Comparison of ENCODE assay signal across 8 cellular contexts in the genomic region with DNA sequence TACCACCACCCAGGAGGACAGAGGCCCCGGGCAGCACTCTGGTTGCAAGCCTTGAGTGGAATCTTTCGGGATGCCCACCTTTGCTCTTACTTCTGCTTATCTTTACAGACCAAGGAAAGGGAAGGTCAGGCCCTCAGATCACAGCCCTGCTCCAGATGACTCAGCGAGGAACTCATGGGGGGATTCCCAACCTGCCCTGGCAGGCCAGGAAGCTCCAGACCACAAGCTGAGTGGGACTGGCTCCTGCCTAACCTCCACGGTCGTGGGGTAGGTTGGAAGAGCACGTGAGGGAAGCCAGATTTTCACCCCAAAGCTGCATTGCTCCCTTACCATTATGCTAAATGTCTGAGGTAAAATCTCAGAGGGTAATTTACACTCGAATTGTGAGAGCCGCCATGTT. TPM values are rescaled to one million over a fixed set of nuclear protein-coding genes. Genes with fewer than 3 reads are reported as not detected.
DNase-seq lines count a peak whose midpoint lies in the region; FAIRE-seq and TF ChIP-seq lines count a peak whose summit lies in the region.

No MANE protein-coding gene starts in this region.

- peaks cover 98% of the 10 kb centered on the region for H4K20me1 ChIP-seq in astrocyte (ENCODE audit: insufficient read depth, low read length)

- H3K36me3 ChIP-seq in astrocyte (ENCODE audit: insufficient read depth, low read length) (no peaks in the 10 kb centered on the region), colonic mucosa (no peaks in the 10 kb centered on the region)

- no peak overlapping the region for H3K27ac ChIP-seq in astrocyte (ENCODE audit: low read depth, low read length)
- no peak overlapping the region for H3K27ac ChIP-seq in colonic mucosa

- H3K4me1 ChIP-seq in astrocyte (ENCODE audit: insufficient read depth, low read length) (peaks cover 42% of the 10 kb centered on the region), colonic mucosa (peaks cover 48% of the 10 kb centered on the region)

- no peaks in the 10 kb centered on the region for H3K27me3 Mint-ChIP-seq in astrocyte (ENCODE audit: low read depth, unreplicated experiment)

- intact Hi-C loops in colonic mucosa (cut with DNase I), result no loop called here

- H3K4me2 ChIP-seq in astrocyte (ENCODE audit: low read length), result peak overlapping the region; percentile 35

- H3K4me1 Mint-ChIP-seq in astrocyte (ENCODE audit: low read depth, unreplicated experiment), result peaks cover 47% of the 10 kb centered on the region

- H3K9ac ChIP-seq in astrocyte (ENCODE audit: low read length) (no peak overlapping the region), colonic mucosa (ENCODE audit: low read depth in 2 of 2, low read length in 2 of 2) (no peak overlapping the region)

- peak overlapping the region; percentile 60 for H3K27ac Mint-ChIP-seq in astrocyte (ENCODE audit: unreplicated experiment)

- TF ChIP-seq POLR2A in GM12891 (IDR thresholded peaks at IDR 0.05; ENCODE audit: low read depth, low read length), result no peak

- peak; percentile 13 for FAIRE-seq in GM12891 (lab: Jason Lieb, UNC)
- FAIRE-seq in astrocyte (lab: Jason Lieb, UNC), result no peak

- H3K79me2 ChIP-seq in astrocyte (ENCODE audit: insufficient read depth, low read length), result peaks cover 96% of the 10 kb centered on the region

- H3K9me3 ChIP-seq in astrocyte (ENCODE audit: insufficient read depth, low read depth, low read length) (no peaks in the 10 kb centered on the region), colonic mucosa (no peaks in the 10 kb centered on the region)

- no peak for TF ChIP-seq CTCF in astrocyte (IDR thresholded peaks at IDR 0.05; ENCODE audit: insufficient read depth, low read depth, low read length)
- no peak for TF ChIP-seq CTCF in colonic mucosa (IDR thresholded peaks at IDR 0.05)

- peaks cover 13% of the 10 kb centered on the region for H3K36me3 Mint-ChIP-seq in astrocyte (ENCODE audit: low read depth, unreplicated experiment)

- DNase-seq in GM12891 (ENCODE audit: insufficient read length, low spot score), result no peak
- peak; percentile 34 for DNase-seq in T follicular helper cell (ENCODE audit: low read depth)
- DNase-seq in astrocyte (ENCODE audit: low read depth), result peak; percentile 32
- peak; percentile 55 for DNase-seq in stimulated activated CD4-positive, alpha-beta T cell treated with anti-CD3 and anti-CD28 coated beads, Interleukin-4, amount 100 ng/mL, for 24 hours
- DNase-seq in NOMO-1 treated with dmso at 0.1 percent for 144 hours (lab: John Stamatoyannopoulos, UW; ENCODE audit: unreplicated experiment), result no peak
- no peak for DNase-seq in NCI-H510A (lab: John Stamatoyannopoulos, UW)
- no peak for DNase-seq in NCI-H2171 (lab: John Stamatoyannopoulos, UW)
- DNase-seq in colonic mucosa, result no peak

- H3K4me3 Mint-ChIP-seq in astrocyte (ENCODE audit: unreplicated experiment), result no peak overlapping the region

- H2AFZ ChIP-seq in astrocyte (ENCODE audit: low read depth, low read length), result no peak overlapping the region

- no peaks in the 10 kb centered on the region for H3K27me3 ChIP-seq in astrocyte (ENCODE audit: insufficient read depth, low read length)
- H3K27me3 ChIP-seq in colonic mucosa, result no peaks in the 10 kb centered on the region

- no peaks in the 10 kb centered on the region for H3K9me3 Mint-ChIP-seq in astrocyte (ENCODE audit: unreplicated experiment)

- H3K4me3 ChIP-seq in astrocyte (ENCODE audit: insufficient read depth, low read depth, low read length), result no peak overlapping the region
- no peak overlapping the region for H3K4me3 ChIP-seq in colonic mucosa

TF ChIP-seq in GM12891, 5 proteins besides CTCF, POLR2A, EP300 and RAD21:
- TF ChIP-seq PAX5 (IDR thresholded peaks at IDR 0.05; ENCODE audit: insufficient read depth, low read length, severe bottlenecking) (no peak), POLR2AphosphoS5 (IDR thresholded peaks at IDR 0.05; ENCODE audit: low read depth, low read length) (no peak), SPI1 (IDR thresholded peaks at IDR 0.05; ENCODE audit: low read depth, low read length) (0 out of 2 replicates have a peak, but pooled peaks have one; percentile 27), TAF1 (IDR thresholded peaks at IDR 0.05; ENCODE audit: low read depth, low read length) (no peak)

RNA-seq across cellular contexts. Expression of a gene that starts 11.8 kb away (rescaled TPM):
- 12.7 TPM for polyA plus RNA-seq in GM12891 (2012; ENCODE audit: low read depth, missing spikeins)
- total RNA-seq in astrocyte, result 32.7 and 33.3 TPM in 2 replicates
- total RNA-seq in colonic mucosa, result 10 to 100 TPM; 34.3 to 35.8 TPM

RNA-seq across cellular contexts. Expression of a gene that starts 25.6 kb away (rescaled TPM):
- 4.6 TPM for polyA plus RNA-seq in GM12891 (2012; ENCODE audit: low read depth, missing spikeins)
- total RNA-seq in astrocyte (15.2 and 16.2 TPM in 2 replicates), colonic mucosa (1 to 10 TPM; 4.5 to 5.0 TPM)

RNA-seq across cellular contexts. Expression of a gene that starts 41.8 kb away (rescaled TPM):
- 69.6 TPM for polyA plus RNA-seq in GM12891 (2012; ENCODE audit: low read depth, missing spikeins)
- total RNA-seq in astrocyte, result 134 and 139 TPM in 2 replicates
- total RNA-seq in colonic mucosa, result 100 to 1,000 TPM; 151 to 194 TPM

RNA-seq across cellular contexts. Expression of a gene that starts 41.9 kb away (rescaled TPM):
- polyA plus RNA-seq in GM12891 (2012; ENCODE audit: low read depth, missing spikeins), result 0.69 TPM
- total RNA-seq in astrocyte (2.9 and 3.2 TPM in 2 replicates), colonic mucosa (1 to 10 TPM; 1.1 to 1.6 TPM)

RNA-seq across cellular contexts. Expression of a gene that starts 48.3 kb away (rescaled TPM):
- polyA plus RNA-seq in GM12891 (2012; ENCODE audit: low read depth, missing spikeins), result 0.28 TPM
- total RNA-seq in astrocyte (not detected in 2 replicates), colonic mucosa (under 1 TPM; 0.21 to 0.44 TPM)

Comparison
In these comparisons a context has a peak if more than half of its experiments do, and no peak if none do; other contexts are left out.
1. DNase-seq: peak in T follicular helper cell (single experiment), astrocyte (single experiment) and stimulated activated CD4-positive, alpha-beta T cell treated with anti-CD3 and anti-CD28 coated beads, Interleukin-4, amount 100 ng/mL, for 24 hours (single experiment); none in GM12891 (single experiment), NOMO-1 treated with dmso at 0.1 percent for 144 hours (single experiment), NCI-H510A (single experiment), NCI-H2171 (single experiment) and colonic mucosa (single experiment).